In genomic region chr12:65278576-65279386, GRCh38 we compare ENCODE assay signal across 8 cellular contexts. TPM values are rescaled to one million over a fixed set of nuclear protein-coding genes. Genes with fewer than 3 reads are reported as not detected.
A peak's percentile ranks its signal among the peaks of the same experiment; 100 is the strongest.
DNase-seq lines count a peak whose midpoint lies in the region; ATAC-seq and TF ChIP-seq lines count a peak whose summit lies in the region.

MSRB3 (plus strand) TSS chr12:65278683; CDS start chr12:65308580, 29,897 bp downstream.

- no peak for TF ChIP-seq POLR2A in spleen (IDR thresholded peaks at IDR 0.05)

- CTCF ChIA-PET in A673 (lab: Charles Lee), result no interaction called here

- peak within 1 kb of the TSS; percentile 67 for H3K9ac ChIP-seq in SK-N-MC (ENCODE audit: insufficient read length)

- peak; percentile 69 for ATAC-seq in HG02970 (IDR thresholded peaks at IDR 0.05; ENCODE audit: low FRiP score, unreplicated experiment)

- 0 out of 2 replicates have a peak, but pooled peaks have one; percentile 14 for TF ChIP-seq CTCF in A673 (conservative IDR thresholded peaks at IDR 0.05; ENCODE audit: low read depth, low read length)
- 0 out of 2 replicates have a peak, but pooled peaks have one; percentile 17 for TF ChIP-seq CTCF in GM12874 (IDR thresholded peaks at IDR 0.05; ENCODE audit: insufficient read depth, low read depth, low read length)
- no peak for TF ChIP-seq CTCF in coronary artery (IDR thresholded peaks at IDR 0.05)
- TF ChIP-seq CTCF in spleen (IDR thresholded peaks at IDR 0.05 in 8 of 11, conservative IDR thresholded peaks at IDR 0.05 in 3 of 11), result peak in 2 of 11 experiments; percentile 1 to 12

- POLR2A ChIA-PET in A673 (lab: Charles Lee; ENCODE audit: low non-redundant PET), result no interaction called here

- BruUV-seq in A673 (replicated peaks; lab: Mats Ljungman, UMichigan), result no TSS peak

- H3K36me3 ChIP-seq in A673 (ENCODE audit: insufficient read depth, low read length, poor library complexity, severe bottlenecking), result no peaks in the 10 kb centered on the region
- no peaks in the 10 kb centered on the region for H3K36me3 ChIP-seq in SK-N-MC (ENCODE audit: insufficient read depth, low read length)
- no peaks in the 10 kb centered on the region for H3K36me3 ChIP-seq in spleen

- H3K27ac ChIP-seq in A673 (ENCODE audit: low read depth, low read length, poor library complexity, severe bottlenecking), result no peak within 1 kb of the TSS
- no peak within 1 kb of the TSS for H3K27ac ChIP-seq in SK-N-MC
- peak within 1 kb of the TSS; percentile 97 to 99 for H3K27ac ChIP-seq in coronary artery
- H3K27ac ChIP-seq in spleen, result peak within 1 kb of the TSS in 7 of 8 donors; percentile 69 to 88 (median 82)

- H3K4me1 ChIP-seq in A673 (ENCODE audit: insufficient read depth, low read length, poor library complexity, severe bottlenecking) (no peaks in the 10 kb centered on the region), spleen (peaks cover 0 to 61% (median 23%) of the 10 kb centered on the region in 6 donors)

- H3K27me3 ChIP-seq in A673 (replicated peaks; ENCODE audit: insufficient read depth, low read depth, low read length, poor library complexity) (no peaks in the 10 kb centered on the region), spleen (replicated peaks in 1 of 7) (peaks cover 0 to 44% (median 11%) of the 10 kb centered on the region in 7 donors)

- intact Hi-C loops in A673 (cut with micrococcal nuclease; ENCODE audit: unreplicated experiment) (no loop called here), spleen (cut with DNase I; ENCODE audit: low total_unique reads) (no loop called here)

- peak within 1 kb of the TSS; percentile 68 for H3K4me3 ChIP-seq in A673 (ENCODE audit: low read depth, low read length, poor library complexity, severe bottlenecking)
- H3K4me3 ChIP-seq in SK-N-MC, result peak within 1 kb of the TSS; percentile 78
- H3K4me3 ChIP-seq in coronary artery, result peak within 1 kb of the TSS; percentile 98
- H3K4me3 ChIP-seq in spleen, result peak within 1 kb of the TSS; percentile 56 to 89 (median 68)

- H3K9me3 ChIP-seq in A673 (ENCODE audit: low read depth, low read length, poor library complexity, severe bottlenecking), result no peaks in the 10 kb centered on the region
- H3K9me3 ChIP-seq in SK-N-MC (ENCODE audit: low read depth, low read length), result no peaks in the 10 kb centered on the region
- H3K9me3 ChIP-seq in spleen, result no peaks in the 10 kb centered on the region

- 0 to 1% (median 1%) methylated on average over 57 to 88 of the region's 88 CpGs for WGBS in spleen, 5 donors

- DNase-seq in A673 (ENCODE audit: low spot score), result peak; percentile 56
- DNase-seq in SK-N-MC (ENCODE audit: low read depth, low spot score), result no peak
- peak; percentile 89 for DNase-seq in coronary artery (ENCODE audit: low spot score)
- peak; percentile 36 for DNase-seq in kidney glomerular epithelial cell (lab: John Stamatoyannopoulos, UW)
- DNase-seq in spleen, result peak; percentile 85
- no peak for DNase-seq in pons (ENCODE audit: low spot score)

RNA-seq across cellular contexts. Expression of gene MSRB3, which starts in this region (rescaled TPM):
- total RNA-seq in A673 (2021) (2.1 and 2.8 TPM in 2 replicates), spleen (10 to 100 TPM; 11.1 to 64.4 (median 23.4) TPM)
- polyA plus RNA-seq in spleen, result 1 to 10 TPM; 4.3 to 6.6 (median 4.5) TPM

Comparison
In these comparisons a context has a peak if more than half of its experiments do, and no peak if none do; other contexts are left out.
1. DNase-seq: peak in A673 (single experiment), coronary artery (single experiment), kidney glomerular epithelial cell (single experiment) and spleen (single experiment); none in SK-N-MC (single experiment) and pons (single experiment).
2. H3K27ac ChIP-seq: peak in coronary artery (2 of 2) and spleen (7 of 8); none in A673 (single experiment) and SK-N-MC (single experiment).
3. Peak in every context shown above with its lines, with median percentiles within 50 percentile points of each other: H3K4me3 ChIP-seq.